In the genomic region with DNA sequence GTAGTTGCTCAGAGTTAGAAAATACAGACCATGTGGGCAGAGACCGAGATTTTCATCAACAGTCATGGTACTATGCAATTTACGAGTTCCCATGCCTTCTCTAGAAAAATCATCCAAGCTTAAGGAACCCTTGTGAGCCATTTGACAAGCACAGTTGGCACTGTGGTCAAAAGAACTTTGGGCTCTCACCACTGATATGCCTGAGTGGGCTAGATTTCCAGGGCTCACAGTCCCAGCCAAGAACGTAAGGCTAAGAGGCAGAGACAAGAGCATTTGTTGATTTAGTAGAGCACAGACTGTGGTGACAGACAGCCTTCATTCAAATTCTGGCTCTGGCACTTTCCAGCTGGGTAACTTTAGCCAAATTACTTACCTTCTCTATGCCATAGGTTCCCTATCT, we compare ENCODE assay signal across 28 cellular contexts.
"Had no signal": no experiment of that assay in that cellular context is flagged by ENCODE, and none has a peak within 500 bp of the region (broad histone marks: within the 10 kb centered on the region; RNA-seq: fewer than 3 reads in every experiment).

No MANE protein-coding gene starts in this region.

- H3K4me1 ChIP-seq: stomach, suprapubic skin, testis, tibial artery, tibial nerve, transverse colon, upper lobe of left lung, upper lobe of right lung, uterus, vagina had no signal

- ATAC-seq: stimulated activated effector memory CD8-positive, alpha-beta T cell treated with anti-CD3 and anti-CD28 coated beads, Interleukin-12 subunit alpha, Interleukin-12 subunit beta, amount 100 ng/mL, for 72 hours; stimulated activated memory B cell treated with anti-CD40 and anti-IgM and Interleukin-4, amounts not matched to agents 10 μg/mL and 1 μg/mL and 100 μg/mL, for 72 hours; stimulated activated naive B cell treated with anti-CD40 and anti-IgM and Interleukin-4, amounts not matched to agents 10 μg/mL and 1 μg/mL and 100 μg/mL, for 72 hours; stimulated activated naive CD8-positive, alpha-beta T cell treated with anti-CD3 and anti-CD28 coated beads, Interleukin-15, amount 100 ng/mL, for 72 hours; stimulated activated naive CD8-positive, alpha-beta T cell treated with anti-CD3 and anti-CD28 coated beads, Interleukin-15, Interleukin-2, amounts not matched to agents 100 U/mL and 50 U/mL, for 24 hours; upper lobe of right lung had no signal

- H3K27me3 Mint-ChIP-seq: stimulated activated memory B cell treated with anti-CD40 and anti-IgM and Interleukin-4, amounts not matched to agents 10 μg/mL and 1 μg/mL and 100 μg/mL, for 72 hours; stimulated activated naive B cell treated with anti-CD40 and anti-IgM and Interleukin-4, amounts not matched to agents 10 μg/mL and 1 μg/mL and 100 μg/mL, for 72 hours; stimulated activated naive CD8-positive, alpha-beta T cell treated with anti-CD3 and anti-CD28 coated beads, Interleukin-15, amount 100 ng/mL, for 72 hours; stimulated activated naive CD8-positive, alpha-beta T cell treated with anti-CD3 and anti-CD28 coated beads, Interleukin-15, Interleukin-2, amounts not matched to agents 100 ng/mL and 50 ng/mL, for 24 hours had no signal

- H3K36me3 ChIP-seq: stomach, suprapubic skin, thoracic aorta, tibial artery, tibial nerve, transverse colon, upper lobe of left lung, upper lobe of right lung, uterus, vagina had no signal

- H3K4me3 ChIP-seq: stomach, suprapubic skin, testis, thoracic aorta, tibial artery, tibial nerve, transverse colon, upper lobe of left lung, upper lobe of right lung, uterus, vagina had no signal

- H3K4me3 Mint-ChIP-seq: stimulated activated effector memory CD8-positive, alpha-beta T cell treated with anti-CD3 and anti-CD28 coated beads, Interleukin-12 subunit alpha, Interleukin-12 subunit beta, amount 100 ng/mL, for 72 hours; stimulated activated memory B cell treated with anti-CD40 and anti-IgM and Interleukin-4, amounts not matched to agents 10 μg/mL and 1 μg/mL and 100 μg/mL, for 72 hours; stimulated activated naive B cell treated with anti-CD40 and anti-IgM and Interleukin-4, amounts not matched to agents 10 μg/mL and 1 μg/mL and 100 μg/mL, for 72 hours; stimulated activated naive CD8-positive, alpha-beta T cell treated with anti-CD3 and anti-CD28 coated beads, Interleukin-15, amount 100 ng/mL, for 72 hours; stimulated activated naive CD8-positive, alpha-beta T cell treated with anti-CD3 and anti-CD28 coated beads, Interleukin-15, Interleukin-2, amounts not matched to agents 100 ng/mL and 50 ng/mL, for 24 hours; type B pancreatic cell had no signal

- FAIRE-seq: urothelium cell line had no signal

- H3K27ac ChIP-seq: stomach, suprapubic skin, testis, thoracic aorta, tibial artery, tibial nerve, transverse colon, upper lobe of left lung, upper lobe of right lung, uterus, vagina had no signal

- H3K27ac Mint-ChIP-seq: stimulated activated effector memory CD8-positive, alpha-beta T cell treated with anti-CD3 and anti-CD28 coated beads, Interleukin-12 subunit alpha, Interleukin-12 subunit beta, amount 100 ng/mL, for 72 hours; stimulated activated memory B cell treated with anti-CD40 and anti-IgM and Interleukin-4, amounts not matched to agents 10 μg/mL and 1 μg/mL and 100 μg/mL, for 72 hours; stimulated activated naive B cell treated with anti-CD40 and anti-IgM and Interleukin-4, amounts not matched to agents 10 μg/mL and 1 μg/mL and 100 μg/mL, for 72 hours; stimulated activated naive CD8-positive, alpha-beta T cell treated with anti-CD3 and anti-CD28 coated beads, Interleukin-15, amount 100 ng/mL, for 72 hours; stimulated activated naive CD8-positive, alpha-beta T cell treated with anti-CD3 and anti-CD28 coated beads, Interleukin-15, Interleukin-2, amounts not matched to agents 100 ng/mL and 50 ng/mL, for 24 hours; type B pancreatic cell had no signal

- H3K9me3 ChIP-seq: stomach, suprapubic skin, testis, thoracic aorta, tibial artery, tibial nerve, transverse colon, upper lobe of left lung, upper lobe of right lung, uterus, vagina had no signal

- H3K27me3 ChIP-seq: stomach, suprapubic skin, testis, tibial artery, tibial nerve, transverse colon, upper lobe of left lung, upper lobe of right lung, uterus, vagina had no signal

- H3K4me1 Mint-ChIP-seq: stimulated activated effector memory CD8-positive, alpha-beta T cell treated with anti-CD3 and anti-CD28 coated beads, Interleukin-12 subunit alpha, Interleukin-12 subunit beta, amount 100 ng/mL, for 72 hours; stimulated activated memory B cell treated with anti-CD40 and anti-IgM and Interleukin-4, amounts not matched to agents 10 μg/mL and 1 μg/mL and 100 μg/mL, for 72 hours; stimulated activated naive B cell treated with anti-CD40 and anti-IgM and Interleukin-4, amounts not matched to agents 10 μg/mL and 1 μg/mL and 100 μg/mL, for 72 hours; stimulated activated naive CD8-positive, alpha-beta T cell treated with anti-CD3 and anti-CD28 coated beads, Interleukin-15, amount 100 ng/mL, for 72 hours had no signal

- H3K9me3 Mint-ChIP-seq: type B pancreatic cell had no signal

- DNase-seq: stimulated activated CD4-positive, alpha-beta T cell treated with anti-CD3 and anti-CD28 coated beads, Interleukin-2, amount 100 ng/mL, for 24 hours; stimulated activated CD4-positive, alpha-beta T cell treated with anti-CD3 and anti-CD28 coated beads, Interleukin-2, amount 100 ng/mL, for 48 hours; stimulated activated CD4-positive, alpha-beta T cell treated with anti-CD3 and anti-CD28 coated beads, Interleukin-4, amount 100 ng/mL, for 1 hour; stimulated activated CD4-positive, alpha-beta T cell treated with anti-CD3 and anti-CD28 coated beads, Interleukin-4, amount 100 ng/mL, for 24 hours; stimulated activated CD4-positive, alpha-beta T cell treated with anti-CD3 and anti-CD28 coated beads, Interleukin-4, amount 100 ng/mL, for 4 hours; stimulated activated naive B cell treated with anti-CD40 and anti-IgM and Interleukin-4, amounts not matched to agents 10 μg/mL and 1 μg/mL and 100 μg/mL, for 72 hours; stimulated activated naive CD4-positive, alpha-beta T cell; stimulated activated naive CD4-positive, alpha-beta T cell treated with Interleukin-2 at 50 U/mL for 16 hours; stimulated activated naive CD8-positive, alpha-beta T cell treated with anti-CD3 and anti-CD28 coated beads, Interleukin-15, amount 100 ng/mL, for 72 hours; stimulated activated naive CD8-positive, alpha-beta T cell treated with anti-CD3 and anti-CD28 coated beads, Interleukin-15, Interleukin-2, amounts not matched to agents 100 U/mL and 50 U/mL, for 24 hours; stomach; substantia nigra; testis; tibial artery; transverse colon; trophoblast cell; upper lobe of left lung; upper lobe of right lung; uterus had no signal

- H3K36me3 Mint-ChIP-seq: stimulated activated effector memory CD8-positive, alpha-beta T cell treated with anti-CD3 and anti-CD28 coated beads, Interleukin-12 subunit alpha, Interleukin-12 subunit beta, amount 100 ng/mL, for 72 hours; stimulated activated memory B cell treated with anti-CD40 and anti-IgM and Interleukin-4, amounts not matched to agents 10 μg/mL and 1 μg/mL and 100 μg/mL, for 72 hours; stimulated activated naive B cell treated with anti-CD40 and anti-IgM and Interleukin-4, amounts not matched to agents 10 μg/mL and 1 μg/mL and 100 μg/mL, for 72 hours; type B pancreatic cell had no signal
